Comparison of ENCODE assay signal across 8 cellular contexts in genomic region chr4:165207431-165208321, GRCh38. TPM values are rescaled to one million over a fixed set of nuclear protein-coding genes. Genes with fewer than 3 reads are reported as not detected.
A peak's percentile ranks its signal among the peaks of the same experiment; 100 is the strongest.
DNase-seq lines count a peak whose midpoint lies in the region; ATAC-seq and TF ChIP-seq lines count a peak whose summit lies in the region.

TSS of gene KLHL2 (plus strand) at chr4:165207561. CDS start at chr4:165207877, 316 bp downstream.

- H2BK20ac ChIP-seq in IMR-90 (ENCODE audit: low read depth, low read length), result no peak within 1 kb of the TSS

- H3K9me3 ChIP-seq in IMR-90 (ENCODE audit: control insufficient read depth, insufficient read depth, low read length), result no peaks in the 10 kb centered on the region
- H3K9me3 ChIP-seq in SK-N-MC (ENCODE audit: low read depth, low read length), result no peaks in the 10 kb centered on the region
- H3K9me3 ChIP-seq in thyroid gland, result no peaks in the 10 kb centered on the region

- intact Hi-C loops in IMR-90 (cut with micrococcal nuclease), result loop anchor here (1.0 kb wide), 1 partner anchor 120 kb away; the partner anchor contains the start of gene MSMO1
- intact Hi-C loops in thyroid gland (cut with DNase I), result loop anchor here (10.0 kb wide), 1 partner anchor 117 kb away; the partner anchor contains the start of gene MSMO1

- peak within 1 kb of the TSS; percentile 86 for H2AFZ ChIP-seq in IMR-90 (replicated peaks; ENCODE audit: low read length, poor library complexity)

- no peak within 1 kb of the TSS for H2BK5ac ChIP-seq in IMR-90 (ENCODE audit: low read depth, low read length, poor library complexity, severe bottlenecking)

- peak within 1 kb of the TSS; percentile 82 for H3K27ac Mint-ChIP-seq in osteocyte (ENCODE audit: unreplicated experiment)

- H3K36me3 ChIP-seq in IMR-90 (ENCODE audit: control insufficient read depth, insufficient read depth, low read length) (no peaks in the 10 kb centered on the region), SK-N-MC (ENCODE audit: insufficient read depth, low read length) (no peaks in the 10 kb centered on the region), thyroid gland (no peaks in the 10 kb centered on the region)

- H3K27ac ChIP-seq in IMR-90 (ENCODE audit: insufficient read depth, low read length) (peak within 1 kb of the TSS; percentile 3; the same call in 1 of the 2 replicates), SK-N-MC (no peak within 1 kb of the TSS), thyroid gland (peak within 1 kb of the TSS; percentile 58 to 77 (median 68))

- H3K14ac ChIP-seq in IMR-90 (replicated peaks; ENCODE audit: low read depth, low read length), result no peak within 1 kb of the TSS; the same call in 1 of the 2 replicates

- H4K20me1 ChIP-seq in IMR-90 (ENCODE audit: insufficient read depth, low read length), result peaks cover 3% of the 10 kb centered on the region; the same call in 1 of the 2 replicates

- H3K9me1 ChIP-seq in IMR-90 (ENCODE audit: insufficient read depth, low read length), result 0 out of 2 replicates have a peak, but pooled peaks cover 2% of the 10 kb centered on the region

- H4K91ac ChIP-seq in IMR-90 (ENCODE audit: insufficient read depth, low read depth, low read length), result no peak within 1 kb of the TSS

- peak; percentile 87 for ATAC-seq in GM21526 (IDR thresholded peaks at IDR 0.05; ENCODE audit: low FRiP score, unreplicated experiment)
- peak; percentile 94 for ATAC-seq in IMR-90 (ENCODE audit: low read depth)

- in situ Hi-C loops in IMR-90 (cut with MboI; ENCODE audit: low sequenced_read_pairs), result loop anchor here (25.0 kb wide), 1 partner anchor 130 kb away; the partner anchor contains the start of gene MSMO1

- dilution Hi-C loops in IMR-90 (cut with HindIII; ENCODE audit: low sequenced_read_pairs, unreplicated experiment), result no loop called here

- no TSS peak for BruUV-seq in IMR-90 (replicated peaks; lab: Mats Ljungman, UMichigan)

- H3K4me3 ChIP-seq in IMR-90 (ENCODE audit: insufficient read depth, low read depth, low read length) (peak within 1 kb of the TSS; percentile 74), SK-N-MC (peak within 1 kb of the TSS; percentile 94), thyroid gland (replicated peaks in 1 of 3) (peak within 1 kb of the TSS; percentile 62 to 88 (median 83))

- H3K27me3 ChIP-seq in IMR-90 (ENCODE audit: control insufficient read depth, insufficient read depth, low read length) (no peaks in the 10 kb centered on the region), thyroid gland (no peaks in the 10 kb centered on the region)

- H3K18ac ChIP-seq in IMR-90 (ENCODE audit: low read depth, low read length), result no peak within 1 kb of the TSS; the same call in 1 of the 2 replicates

- TF ChIP-seq CTCF in IMR-90 (conservative IDR thresholded peaks at IDR 0.05; ENCODE audit: low read depth, low read length) (no peak), osteocyte (IDR thresholded peaks at IDR 0.05) (no peak), thyroid gland (IDR thresholded peaks at IDR 0.05) (no peak)

- POLR2A ChIA-PET in IMR-90 (lab: Charles Lee; ENCODE audit: unreplicated experiment), result no interaction called here

- DNase-seq in DMS79 treated with DMSO at 0.1 percent for 48 hours (lab: John Stamatoyannopoulos, UW) (peak; percentile 36), IMR-90 (peak; percentile 74), SK-N-MC (ENCODE audit: low read depth, low spot score) (no peak), glomerular endothelial cell (ENCODE audit: extremely low read depth, low read depth, low spot score) (no peak), osteocyte (ENCODE audit: extremely low spot score, unreplicated experiment) (peak; percentile 91), thyroid gland (peak; percentile 79 to 81)
- DNase-seq in activated naive CD4-positive, alpha-beta T cell treated with anti-CD3 and anti-CD28 coated beads, Interleukin-2, amount 50 U/mL, for 16 hours, result peak; percentile 76

- peak within 1 kb of the TSS; percentile 11; the same call in 1 of the 2 replicates for H4K5ac ChIP-seq in IMR-90 (ENCODE audit: low read depth, low read length)

- peak within 1 kb of the TSS; percentile 73 for H3K23ac ChIP-seq in IMR-90 (ENCODE audit: low read depth, low read length)

- H3K27me3 Mint-ChIP-seq in osteocyte (ENCODE audit: unreplicated experiment), result no peaks in the 10 kb centered on the region

- no peak within 1 kb of the TSS for H2BK120ac ChIP-seq in IMR-90 (ENCODE audit: low read depth, low read length)

- H3K4me1 Mint-ChIP-seq in osteocyte (ENCODE audit: unreplicated experiment), result peaks cover 40% of the 10 kb centered on the region

- H3K4ac ChIP-seq in IMR-90 (ENCODE audit: low read depth, low read length), result peak within 1 kb of the TSS; percentile 21; the same call in 1 of the 2 replicates

- TF ChIP-seq RAD21 in IMR-90 (IDR thresholded peaks at IDR 0.05; ENCODE audit: low read length), result no peak

- H2BK15ac ChIP-seq in IMR-90 (ENCODE audit: low read depth, low read length), result no peak within 1 kb of the TSS

- H3K56ac ChIP-seq in IMR-90 (ENCODE audit: extremely low read depth, insufficient read depth, low read length), result peak within 1 kb of the TSS; percentile 9; the same call in 1 of the 2 replicates

- peak within 1 kb of the TSS; percentile 84 for H3K4me3 Mint-ChIP-seq in osteocyte (ENCODE audit: unreplicated experiment)

- TF ChIP-seq POLR2A in IMR-90 (IDR thresholded peaks at IDR 0.05; ENCODE audit: low read depth, low read length) (peak; percentile 53), thyroid gland (IDR thresholded peaks at IDR 0.05) (peak; percentile 71 to 92)

- peaks cover 14 to 21% of the 10 kb centered on the region in 2 experiments; a peak in 3 of 4 replicates for H3K79me1 ChIP-seq in IMR-90 (ENCODE audit: low read depth in 1 of 2, low read length in 2 of 2)

- WGBS in IMR-90 (ENCODE audit: extremely low coverage in 2 of 2, insufficient read length in 1 of 2), 2 experiments, result 0% methylated on average over 60 of the region's 116 CpGs; no CpG with 5 or more reads in 1 of the 2 experiments
- 0 to 2% methylated on average over 6 to 7 of the region's 116 CpGs for WGBS in thyroid gland, 2 donors

- H3K4me1 ChIP-seq in IMR-90 (ENCODE audit: control insufficient read depth, insufficient read depth, low read length) (peaks cover 4% of the 10 kb centered on the region; the same call in 1 of the 2 replicates), thyroid gland (peaks cover 18 to 35% of the 10 kb centered on the region in 2 donors)

- CTCF ChIA-PET in IMR-90 (lab: Yijun Ruan, JAX), result no interaction called here

- peak within 1 kb of the TSS; percentile 74 for H3K9ac ChIP-seq in IMR-90 (ENCODE audit: low read depth, low read length)
- H3K9ac ChIP-seq in SK-N-MC (ENCODE audit: insufficient read length), result peak within 1 kb of the TSS; percentile 67

- no peaks in the 10 kb centered on the region for H3K36me3 Mint-ChIP-seq in osteocyte (ENCODE audit: unreplicated experiment)

- H2AK5ac ChIP-seq in IMR-90 (ENCODE audit: low read depth, low read length), result peak within 1 kb of the TSS; percentile 45; the same call in 1 of the 2 replicates

- H4K8ac ChIP-seq in IMR-90 (ENCODE audit: low read depth in 2 of 2, low read length in 2 of 2), result peak within 1 kb of the TSS; percentile 25 to 36; a peak in 2 of 4 replicates

- peak within 1 kb of the TSS; percentile 97 for H3K4me2 ChIP-seq in IMR-90 (ENCODE audit: low read depth, low read length)

- H2AK9ac ChIP-seq in IMR-90 (replicated peaks; ENCODE audit: low read depth, low read length, poor library complexity), result peak within 1 kb of the TSS; percentile 60

- H3K9me3 Mint-ChIP-seq in osteocyte (ENCODE audit: unreplicated experiment), result no peaks in the 10 kb centered on the region

TF ChIP-seq in IMR-90, 13 proteins besides CTCF, POLR2A, EP300 and RAD21:
- no peak for TF ChIP-seq FOS (IDR thresholded peaks at IDR 0.05; ENCODE audit: low read depth, low read length)
- TF ChIP-seq RCOR1 (IDR thresholded peaks at IDR 0.05; ENCODE audit: insufficient replicate concordance, low read length), result no peak
- no peak for TF ChIP-seq BHLHE40 (IDR thresholded peaks at IDR 0.05; ENCODE audit: low read depth, low read length)
- no peak for TF ChIP-seq MXI1 (IDR thresholded peaks at IDR 0.05; ENCODE audit: borderline replicate concordance, low read depth, low read length)
- no peak for TF ChIP-seq CEBPB (IDR thresholded peaks at IDR 0.05; ENCODE audit: low read depth, low read length)
- TF ChIP-seq NFE2L2 (IDR thresholded peaks at IDR 0.05; ENCODE audit: low read depth, low read length), result no peak
- no peak for TF ChIP-seq RFX5 (IDR thresholded peaks at IDR 0.05; ENCODE audit: low read depth, low read length)
- TF ChIP-seq MAZ (IDR thresholded peaks at IDR 0.05; ENCODE audit: borderline replicate concordance, low read depth, low read length), result no peak
- no peak for TF ChIP-seq SMC3 (IDR thresholded peaks at IDR 0.05; ENCODE audit: low read depth, low read length)
- TF ChIP-seq CHD1 (IDR thresholded peaks at IDR 0.05; ENCODE audit: low read depth, low read length), result no peak
- no peak for TF ChIP-seq MAFK (IDR thresholded peaks at IDR 0.05; ENCODE audit: low read depth, low read length)
TF ChIP-seq in IMR-90: peak in this region for 0.

RNA-seq across cellular contexts. Expression of gene KLHL2, which starts in this region (rescaled TPM):
- total RNA-seq in IMR-90 (2012; rRNA removed), result 12.4 and 20.6 TPM in 2 replicates
- 8.7 and 11.0 TPM in 2 replicates for polyA plus RNA-seq in IMR-90 (2012; rRNA removed)
- 2.4 and 4.5 TPM in 2 replicates for polyA plus RNA-seq in IMR-90 (2012; cell fraction: cytosol; rRNA removed)
- polyA plus RNA-seq in IMR-90 (2012; cell fraction: nucleus; rRNA removed; ENCODE audit: low replicate concordance), result 1.0 and 11.6 TPM in 2 replicates
- total RNA-seq in glomerular endothelial cell, result 20.5 and 26.3 TPM in 2 replicates
- 19.1 and 20.5 TPM in 2 replicates for total RNA-seq in osteocyte
- total RNA-seq in thyroid gland, result 10 to 100 TPM; 30.9 to 45.2 (median 35.8) TPM

Comparison
In these comparisons a context has a peak if more than half of its experiments do, and no peak if none do; other contexts are left out.
1. DNase-seq: peak in DMS79 treated with DMSO at 0.1 percent for 48 hours (single experiment), IMR-90 (single experiment), activated naive CD4-positive, alpha-beta T cell treated with anti-CD3 and anti-CD28 coated beads, Interleukin-2, amount 50 U/mL, for 16 hours (single experiment), osteocyte (single experiment) and thyroid gland (2 of 2); none in SK-N-MC (single experiment) and glomerular endothelial cell (single experiment).
2. Peak in every context shown above with its lines, with median percentiles within 50 percentile points of each other: H3K4me3 ChIP-seq.